Comparison of ENCODE assay signal across 1 cellular context in genomic region chr10:77529050-77529576, GRCh38.
TF ChIP-seq lines count a peak whose summit lies in the region.

No MANE protein-coding gene starts in this region.

TF ChIP-seq in HEK293, 187 proteins besides CTCF, POLR2A, EP300 and RAD21 (continued from another document):
- no peak for TF ChIP-seq ZNF280D (tag by site-specific recombination; IDR thresholded peaks at IDR 0.05)
